In genomic region chr2:15627842-15628684, GRCh38 we compare ENCODE assay signal across 29 cellular contexts.
"Had no signal": no experiment of that assay in that cellular context is flagged by ENCODE, and none has a peak within 500 bp of the region (broad histone marks: within the 10 kb centered on the region; RNA-seq: fewer than 3 reads in every experiment).

No MANE protein-coding gene starts in this region.

- H3K4me3 ChIP-seq: left lung, lower lobe of right lung, pancreas, prostate gland, skin epidermis, stomach, testis, thyroid gland, transverse colon, upper lobe of left lung, vagina had no signal

- H3K27ac Mint-ChIP-seq: natural killer cell treated with Interleukin-12 subunit alpha and Interleukin-12 subunit beta and Interleukin-15 and Interleukin-18, amount 100 ng/mL, for 72 hours; stimulated activated naive B cell treated with anti-CD40 and anti-IgM and Interleukin-4, amounts not matched to agents 10 μg/mL and 1 μg/mL and 100 μg/mL, for 72 hours had no signal

- H3K36me3 ChIP-seq: prostate gland had no signal

- H3K27me3 ChIP-seq: left lung, pancreas, stomach, testis, thyroid gland, transverse colon, upper lobe of left lung, vagina had no signal

- H3K9me3 ChIP-seq: left lung, lower lobe of right lung, pancreas, prostate gland, stomach, testis, thyroid gland, transverse colon, upper lobe of left lung, vagina had no signal

- ATAC-seq: left colon; left lung; lower lobe of right lung; natural killer cell treated with Interleukin-12 subunit alpha and Interleukin-12 subunit beta and Interleukin-15 and Interleukin-18, amount 100 ng/mL, for 72 hours; right cardiac atrium; sciatic nerve; stimulated activated naive B cell treated with anti-CD40 and anti-IgM and Interleukin-4, amounts not matched to agents 10 μg/mL and 1 μg/mL and 100 μg/mL, for 72 hours; stimulated activated naive CD8-positive, alpha-beta T cell treated with anti-CD3 and anti-CD28 coated beads, Interleukin-15, Interleukin-2, amounts not matched to agents 100 U/mL and 50 U/mL, for 24 hours had no signal

- H3K4me3 Mint-ChIP-seq: naive B cell; natural killer cell treated with Interleukin-12 subunit alpha and Interleukin-12 subunit beta and Interleukin-15 and Interleukin-18, amount 100 ng/mL, for 72 hours; neural crest cell; stimulated activated naive B cell treated with anti-CD40 and anti-IgM and Interleukin-4, amounts not matched to agents 10 μg/mL and 1 μg/mL and 100 μg/mL, for 72 hours had no signal

- H3K27ac ChIP-seq: left lung, lower lobe of right lung, pancreas, prostate gland, skin epidermis, stomach, testis, thyroid gland, transverse colon, upper lobe of left lung, vagina had no signal

- DNase-seq: hippocampal formation; left colon; left lung; lower lobe of right lung; mammary epithelial cell; mesenchymal stem cell; naive B cell; nucleus accumbens; pancreas; posterior cingulate gyrus; retina; right cardiac atrium; stimulated activated CD4-positive, alpha-beta T cell treated with anti-CD3 and anti-CD28 coated beads, Interleukin-12 subunit alpha, Interleukin-12 subunit beta, amount 100 ng/mL, for 4 hours; stimulated activated CD4-positive, alpha-beta T cell treated with anti-CD3 and anti-CD28 coated beads, Interleukin-15, amount 100 ng/mL, for 24 hours; stimulated activated CD4-positive, alpha-beta T cell treated with anti-CD3 and anti-CD28 coated beads, Interleukin-2, amount 100 ng/mL, for 24 hours; stimulated activated CD4-positive, alpha-beta T cell treated with anti-CD3 and anti-CD28 coated beads, Interleukin-4, amount 100 ng/mL, for 1 hour; stimulated activated naive B cell treated with anti-CD40 and anti-IgM and Interleukin-4, amounts not matched to agents 10 μg/mL and 1 μg/mL and 100 μg/mL, for 72 hours; stimulated activated naive CD8-positive, alpha-beta T cell treated with anti-CD3 and anti-CD28 coated beads, Interleukin-15, Interleukin-2, amounts not matched to agents 100 U/mL and 50 U/mL, for 24 hours; stomach; testis; thyroid gland; transverse colon; upper lobe of left lung had no signal

- H3K27me3 Mint-ChIP-seq: naive B cell; natural killer cell treated with Interleukin-12 subunit alpha and Interleukin-12 subunit beta and Interleukin-15 and Interleukin-18, amount 100 ng/mL, for 72 hours; stimulated activated naive B cell treated with anti-CD40 and anti-IgM and Interleukin-4, amounts not matched to agents 10 μg/mL and 1 μg/mL and 100 μg/mL, for 72 hours had no signal

- H3K4me1 ChIP-seq: left lung, lower lobe of right lung, prostate gland, thyroid gland, transverse colon, upper lobe of left lung, vagina had no signal

- H3K9me3 Mint-ChIP-seq: natural killer cell treated with Interleukin-12 subunit alpha and Interleukin-12 subunit beta and Interleukin-15 and Interleukin-18, amount 100 ng/mL, for 72 hours; neural crest cell had no signal

- H3K4me1 Mint-ChIP-seq: naive B cell; neural crest cell; stimulated activated naive B cell treated with anti-CD40 and anti-IgM and Interleukin-4, amounts not matched to agents 10 μg/mL and 1 μg/mL and 100 μg/mL, for 72 hours had no signal
